8 cellular contexts compared by ENCODE assay signal in genomic region chr9:27529316-27530278, GRCh38. TPM values are rescaled to one million over a fixed set of nuclear protein-coding genes. Genes with fewer than 3 reads are reported as not detected.
A peak's percentile ranks its signal among the peaks of the same experiment; 100 is the strongest.
DNase-seq lines count a peak whose midpoint lies in the region; ATAC-seq, FAIRE-seq and TF ChIP-seq lines count a peak whose summit lies in the region.

MOB3B (minus strand) TSS chr9:27529814; CDS start chr9:27455550, 74,264 bp downstream.

- DNase-seq in Caki2 (ENCODE audit: low read depth) (peak; percentile 55), HTR-8/SVneo (ENCODE audit: insufficient read length, low spot score) (peak; percentile 53), RKO (ENCODE audit: low spot score) (peak; percentile 75), activated gamma-delta T cell (lab: John Stamatoyannopoulos, UW) (peak; percentile 53), fibroblast of villous mesenchyme (ENCODE audit: low read depth) (peak; percentile 72)
- DNase-seq in stimulated activated naive CD8-positive, alpha-beta T cell treated with anti-CD3 and anti-CD28 coated beads, Interleukin-15, amount 100 ng/mL, for 72 hours, result peak; percentile 79 to 80

- peak; percentile 76 for ATAC-seq in GM21367 (IDR thresholded peaks at IDR 0.05; ENCODE audit: unreplicated experiment)
- peak; percentile 89 for ATAC-seq in stimulated activated naive CD8-positive, alpha-beta T cell treated with anti-CD3 and anti-CD28 coated beads, Interleukin-15, amount 100 ng/mL, for 72 hours

- peaks cover 19% of the 10 kb centered on the region for H3K4me1 Mint-ChIP-seq in stimulated activated naive CD8-positive, alpha-beta T cell treated with anti-CD3 and anti-CD28 coated beads, Interleukin-15, amount 100 ng/mL, for 72 hours

- peak; percentile 82 for TF ChIP-seq RAD21 in neural cell (conservative IDR thresholded peaks at IDR 0.05)

- H3K4me2 ChIP-seq in neural cell (ENCODE audit: low read length), result peak within 1 kb of the TSS; percentile 76

- H3K36me3 ChIP-seq in neural cell (ENCODE audit: insufficient read depth, low read length), result peaks cover 3% of the 10 kb centered on the region

- peak within 1 kb of the TSS; percentile 89 to 91 for H3K4me3 Mint-ChIP-seq in stimulated activated naive CD8-positive, alpha-beta T cell treated with anti-CD3 and anti-CD28 coated beads, Interleukin-15, amount 100 ng/mL, for 72 hours

- H3F3A ChIP-seq in neural cell (ENCODE audit: insufficient read depth, low read length, poor library complexity, severe bottlenecking), result peaks cover 3% of the 10 kb centered on the region

- H3K27ac ChIP-seq in neural cell (ENCODE audit: low read length), result peak within 1 kb of the TSS; percentile 24

- peak within 1 kb of the TSS; percentile 64 for H3K9ac ChIP-seq in neural cell (ENCODE audit: low read length)

- H3K27me3 Mint-ChIP-seq in stimulated activated naive CD8-positive, alpha-beta T cell treated with anti-CD3 and anti-CD28 coated beads, Interleukin-15, amount 100 ng/mL, for 72 hours, result peaks cover 28% of the 10 kb centered on the region

- peak within 1 kb of the TSS; percentile 77 to 82 for H3K27ac Mint-ChIP-seq in stimulated activated naive CD8-positive, alpha-beta T cell treated with anti-CD3 and anti-CD28 coated beads, Interleukin-15, amount 100 ng/mL, for 72 hours

- TF ChIP-seq CTCF in fibroblast of villous mesenchyme (IDR thresholded peaks at IDR 0.05; ENCODE audit: insufficient read depth, low read depth, low read length) (peak; percentile 90), neural cell (IDR thresholded peaks at IDR 0.05; ENCODE audit: poor library complexity, severe bottlenecking) (peak; percentile 95)

- no peaks in the 10 kb centered on the region for H3K9me3 Mint-ChIP-seq in stimulated activated naive CD8-positive, alpha-beta T cell treated with anti-CD3 and anti-CD28 coated beads, Interleukin-15, amount 100 ng/mL, for 72 hours

- peak within 1 kb of the TSS; percentile 52 for H2AFZ ChIP-seq in neural cell (ENCODE audit: low read depth, low read length)

- in situ Hi-C loops in Caki2 (cut with HindIII; ENCODE audit: low pct_unique_long_range_greater_than_20kb, low sequenced_read_pairs), result no loop called here

- H3K79me2 ChIP-seq in neural cell (replicated peaks; ENCODE audit: insufficient read depth, low read length), result peaks cover 7% of the 10 kb centered on the region

- no peaks in the 10 kb centered on the region for H4K20me1 ChIP-seq in neural cell (ENCODE audit: insufficient read depth)

- H3K27me3 ChIP-seq in neural cell (ENCODE audit: insufficient read depth, low read depth, low read length), result peaks cover 7% of the 10 kb centered on the region

- no peaks in the 10 kb centered on the region for H3K9me2 ChIP-seq in neural cell (ENCODE audit: insufficient read depth, low read length)

- no peak for TF ChIP-seq EP300 in neural cell (conservative IDR thresholded peaks at IDR 0.05; ENCODE audit: poor library complexity, severe bottlenecking)

- H3K9me3 ChIP-seq in neural cell (ENCODE audit: low read length), result no peaks in the 10 kb centered on the region

- FAIRE-seq in HTR-8/SVneo (lab: Jason Lieb, UNC), result no peak

- H3K4me3 ChIP-seq in fibroblast of villous mesenchyme (ENCODE audit: low read depth, low read length) (peak within 1 kb of the TSS; percentile 70), neural cell (ENCODE audit: low read length) (peak within 1 kb of the TSS; percentile 81)

TF ChIP-seq in neural cell, 6 proteins besides CTCF, POLR2A, EP300 and RAD21:
- no peak for TF ChIP-seq REST (IDR thresholded peaks at IDR 0.05; ENCODE audit: borderline replicate concordance)
- TF ChIP-seq POLR2AphosphoS5 (IDR thresholded peaks at IDR 0.05), result peak; percentile 33
- TF ChIP-seq EZH2 (IDR thresholded peaks at IDR 0.05; ENCODE audit: borderline replicate concordance, insufficient read depth, low read length, poor library complexity, severe bottlenecking), result no peak
- TF ChIP-seq TAF1 (IDR thresholded peaks at IDR 0.05; ENCODE audit: low read depth), result no peak
- peak; percentile 76 for TF ChIP-seq MXI1 (conservative IDR thresholded peaks at IDR 0.05; ENCODE audit: poor library complexity, severe bottlenecking)
- TF ChIP-seq SMC3 (conservative IDR thresholded peaks at IDR 0.05; ENCODE audit: poor library complexity), result peak; percentile 91

RNA-seq across cellular contexts. Expression of gene MOB3B, which starts in this region (rescaled TPM):
- 0.03 TPM in 1 of 2 replicates, not detected in the other for total RNA-seq in Caki2 (2014; rRNA removed; shearing (Covaris generic); ENCODE audit: low replicate concordance)
- total RNA-seq in fibroblast of villous mesenchyme, result 0.32 and 0.43 TPM in 2 replicates
- 1.8 and 2.2 TPM in 2 replicates for polyA plus RNA-seq in neural cell
- 2.9 and 3.9 TPM in 2 replicates for polyA minus RNA-seq in neural cell

Comparison
In these comparisons a context has a peak if more than half of its experiments do, and no peak if none do; other contexts are left out.
1. Peak in every context shown above with its lines: DNase-seq, ATAC-seq, H3K4me3 ChIP-seq and H3K27ac ChIP-seq.
2. Peak in DNase-seq in Caki2; RNA of the gene not detected or under 1 TPM.
3. Peak in DNase-seq and H3K4me3 ChIP-seq in fibroblast of villous mesenchyme; RNA of the gene not detected or under 1 TPM.